Comparison of ENCODE assay signal across 2 cellular contexts in the genomic region with DNA sequence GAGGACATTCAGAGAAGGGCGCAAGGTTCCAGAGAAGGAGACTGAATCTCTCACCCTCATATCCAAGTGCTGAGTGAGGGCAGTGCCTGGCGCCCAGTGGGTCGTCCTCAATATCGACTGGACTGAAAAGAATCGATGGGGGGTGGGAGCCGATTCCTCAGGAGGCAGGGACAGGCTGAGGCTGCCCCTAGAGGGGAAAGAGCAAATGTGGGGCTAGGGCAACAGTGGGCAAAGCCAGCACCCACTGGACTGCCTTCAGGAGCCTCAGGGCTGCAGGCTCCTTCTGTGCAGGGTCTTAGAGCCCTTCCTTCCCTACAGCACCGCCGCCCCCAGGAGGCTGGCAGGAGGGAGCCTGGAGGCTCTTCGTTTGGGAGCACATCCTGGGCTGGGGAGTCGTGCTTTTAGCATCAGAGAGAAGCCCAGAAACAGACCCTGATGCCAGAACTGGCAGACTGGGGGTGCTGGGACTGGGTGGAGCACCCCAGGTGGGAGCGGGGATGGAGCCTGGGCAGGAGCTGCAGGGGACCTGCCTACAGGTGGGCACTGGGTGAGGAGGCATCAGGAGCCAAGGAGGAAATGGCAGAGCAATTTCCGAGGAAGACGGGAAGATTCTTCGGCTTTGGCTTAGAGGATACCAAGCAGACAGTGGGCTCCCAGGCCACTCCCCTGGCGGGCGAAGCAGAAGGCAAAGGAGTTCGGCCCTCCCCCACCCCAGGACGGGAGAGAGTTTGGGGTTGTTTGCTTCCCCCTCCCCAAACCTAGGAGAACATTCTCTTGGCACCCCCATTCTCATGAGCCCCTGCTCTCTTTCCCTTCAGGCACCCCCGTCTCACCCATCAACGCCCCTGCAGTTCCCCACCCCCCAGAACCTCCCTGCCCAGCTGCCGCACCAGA.
A peak's percentile ranks its signal among the peaks of the same experiment; 100 is the strongest.
TF ChIP-seq lines count a peak whose summit lies in the region.

No MANE protein-coding gene starts in this region.

TF ChIP-seq in HEK293, 187 proteins besides CTCF, POLR2A, EP300 and RAD21:
- TF ChIP-seq ZFP41 (tag by site-specific recombination; IDR thresholded peaks at IDR 0.05; ENCODE audit: borderline replicate concordance) = no peak
- no peak for TF ChIP-seq ZNF391 (tag by site-specific recombination; IDR thresholded peaks at IDR 0.05; ENCODE audit: borderline replicate concordance, low read depth)
- TF ChIP-seq ZNF239 (tag by site-specific recombination; IDR thresholded peaks at IDR 0.05) = no peak
- TF ChIP-seq GLIS2 (tag by site-specific recombination; IDR thresholded peaks at IDR 0.05) = peak; percentile 32
- peak; percentile 80 for TF ChIP-seq SCRT2 (tag by site-specific recombination; IDR thresholded peaks at IDR 0.05)
- no peak for TF ChIP-seq FEZF1 (tag by site-specific recombination; IDR thresholded peaks at IDR 0.05)
- TF ChIP-seq, protein P1, sequence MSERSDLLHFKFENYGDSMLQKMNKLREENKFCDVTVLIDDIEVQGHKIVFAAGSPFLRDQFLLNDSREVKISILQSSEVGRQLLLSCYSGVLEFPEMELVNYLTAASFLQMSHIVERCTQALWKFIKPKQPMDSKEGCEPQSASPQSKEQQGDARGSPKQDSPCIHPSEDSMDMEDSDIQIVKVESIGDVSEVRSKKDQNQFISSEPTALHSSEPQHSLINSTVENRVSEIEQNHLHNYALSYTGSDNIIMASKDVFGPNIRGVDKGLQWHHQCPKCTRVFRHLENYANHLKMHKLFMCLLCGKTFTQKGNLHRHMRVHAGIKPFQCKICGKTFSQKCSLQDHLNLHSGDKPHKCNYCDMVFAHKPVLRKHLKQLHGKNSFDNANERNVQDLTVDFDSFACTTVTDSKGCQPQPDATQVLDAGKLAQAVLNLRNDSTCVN (tag by site-specific recombination; optimal IDR thresholded peaks at IDR 0.05) = no peak

TF ChIP-seq in GM12878, 131 proteins besides CTCF, POLR2A, EP300 and RAD21:
- TF ChIP-seq, protein P2, sequence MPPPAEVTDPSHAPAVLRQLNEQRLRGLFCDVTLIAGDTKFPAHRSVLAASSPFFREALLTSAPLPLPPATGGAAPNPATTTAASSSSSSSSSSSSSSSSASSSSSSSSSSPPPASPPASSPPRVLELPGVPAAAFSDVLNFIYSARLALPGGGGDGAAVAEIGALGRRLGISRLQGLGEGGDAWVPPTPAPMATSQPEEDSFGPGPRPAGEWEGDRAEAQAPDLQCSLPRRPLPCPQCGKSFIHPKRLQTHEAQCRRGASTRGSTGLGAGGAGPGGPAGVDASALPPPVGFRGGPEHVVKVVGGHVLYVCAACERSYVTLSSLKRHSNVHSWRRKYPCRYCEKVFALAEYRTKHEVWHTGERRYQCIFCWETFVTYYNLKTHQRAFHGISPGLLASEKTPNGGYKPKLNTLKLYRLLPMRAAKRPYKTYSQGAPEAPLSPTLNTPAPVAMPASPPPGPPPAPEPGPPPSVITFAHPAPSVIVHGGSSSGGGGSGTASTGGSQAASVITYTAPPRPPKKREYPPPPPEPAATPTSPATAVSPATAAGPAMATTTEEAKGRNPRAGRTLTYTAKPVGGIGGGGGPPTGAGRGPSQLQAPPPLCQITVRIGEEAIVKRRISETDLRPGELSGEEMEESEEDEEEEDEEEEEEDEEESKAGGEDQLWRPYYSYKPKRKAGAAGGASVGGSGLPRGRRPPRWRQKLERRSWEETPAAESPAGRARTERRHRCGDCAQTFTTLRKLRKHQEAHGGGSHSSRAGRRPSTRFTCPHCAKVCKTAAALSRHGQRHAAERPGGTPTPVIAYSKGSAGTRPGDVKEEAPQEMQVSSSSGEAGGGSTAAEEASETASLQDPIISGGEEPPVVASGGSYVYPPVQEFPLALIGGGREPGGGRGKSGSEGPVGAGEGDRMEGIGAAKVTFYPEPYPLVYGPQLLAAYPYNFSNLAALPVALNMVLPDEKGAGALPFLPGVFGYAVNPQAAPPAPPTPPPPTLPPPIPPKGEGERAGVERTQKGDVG (CRISPR knock-in tag; IDR thresholded peaks at IDR 0.05) = no peak
- peak; percentile 43 for TF ChIP-seq SUZ12 (IDR thresholded peaks at IDR 0.05; ENCODE audit: unreplicated experiment)
